ENCODE assay signal across 1 cellular context in the genomic region with DNA sequence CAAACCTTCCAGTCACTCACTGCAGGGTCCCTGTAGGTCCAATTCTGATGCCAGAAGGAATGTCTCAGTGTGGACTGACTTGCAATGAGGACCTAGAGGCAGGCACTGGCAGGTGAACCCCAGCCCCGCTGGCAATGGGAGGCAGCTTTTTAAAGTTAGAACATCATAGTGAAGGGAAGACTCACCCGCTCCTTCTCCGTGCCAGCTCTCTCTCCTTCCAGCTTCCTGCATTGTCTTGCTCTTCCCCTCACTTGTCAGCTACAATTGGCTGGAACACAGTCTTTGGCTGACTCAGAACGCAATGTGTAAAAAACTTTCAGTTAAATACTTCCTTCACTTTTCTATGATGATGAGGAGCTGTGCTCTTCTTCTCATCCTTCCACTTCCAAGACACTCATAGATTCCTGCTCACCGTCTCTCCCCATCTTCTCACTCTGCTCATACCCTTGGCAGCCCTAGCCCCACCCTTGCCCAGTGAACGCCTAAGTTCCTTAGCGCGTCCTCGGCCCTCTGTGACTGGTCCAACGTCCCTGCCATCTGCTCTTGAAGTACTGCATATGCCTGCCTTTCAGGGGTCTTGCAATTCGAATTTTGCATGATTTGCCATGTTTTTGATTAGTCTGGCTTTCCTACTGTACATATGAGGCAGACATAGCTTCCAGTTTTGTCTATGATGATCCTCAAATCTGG.
TF ChIP-seq lines count a peak whose summit lies in the region.

No MANE protein-coding gene starts in this region.

TF ChIP-seq in GM23338, 12 proteins besides CTCF, POLR2A, EP300 and RAD21 (continued from another document):
- TF ChIP-seq, protein P1, sequence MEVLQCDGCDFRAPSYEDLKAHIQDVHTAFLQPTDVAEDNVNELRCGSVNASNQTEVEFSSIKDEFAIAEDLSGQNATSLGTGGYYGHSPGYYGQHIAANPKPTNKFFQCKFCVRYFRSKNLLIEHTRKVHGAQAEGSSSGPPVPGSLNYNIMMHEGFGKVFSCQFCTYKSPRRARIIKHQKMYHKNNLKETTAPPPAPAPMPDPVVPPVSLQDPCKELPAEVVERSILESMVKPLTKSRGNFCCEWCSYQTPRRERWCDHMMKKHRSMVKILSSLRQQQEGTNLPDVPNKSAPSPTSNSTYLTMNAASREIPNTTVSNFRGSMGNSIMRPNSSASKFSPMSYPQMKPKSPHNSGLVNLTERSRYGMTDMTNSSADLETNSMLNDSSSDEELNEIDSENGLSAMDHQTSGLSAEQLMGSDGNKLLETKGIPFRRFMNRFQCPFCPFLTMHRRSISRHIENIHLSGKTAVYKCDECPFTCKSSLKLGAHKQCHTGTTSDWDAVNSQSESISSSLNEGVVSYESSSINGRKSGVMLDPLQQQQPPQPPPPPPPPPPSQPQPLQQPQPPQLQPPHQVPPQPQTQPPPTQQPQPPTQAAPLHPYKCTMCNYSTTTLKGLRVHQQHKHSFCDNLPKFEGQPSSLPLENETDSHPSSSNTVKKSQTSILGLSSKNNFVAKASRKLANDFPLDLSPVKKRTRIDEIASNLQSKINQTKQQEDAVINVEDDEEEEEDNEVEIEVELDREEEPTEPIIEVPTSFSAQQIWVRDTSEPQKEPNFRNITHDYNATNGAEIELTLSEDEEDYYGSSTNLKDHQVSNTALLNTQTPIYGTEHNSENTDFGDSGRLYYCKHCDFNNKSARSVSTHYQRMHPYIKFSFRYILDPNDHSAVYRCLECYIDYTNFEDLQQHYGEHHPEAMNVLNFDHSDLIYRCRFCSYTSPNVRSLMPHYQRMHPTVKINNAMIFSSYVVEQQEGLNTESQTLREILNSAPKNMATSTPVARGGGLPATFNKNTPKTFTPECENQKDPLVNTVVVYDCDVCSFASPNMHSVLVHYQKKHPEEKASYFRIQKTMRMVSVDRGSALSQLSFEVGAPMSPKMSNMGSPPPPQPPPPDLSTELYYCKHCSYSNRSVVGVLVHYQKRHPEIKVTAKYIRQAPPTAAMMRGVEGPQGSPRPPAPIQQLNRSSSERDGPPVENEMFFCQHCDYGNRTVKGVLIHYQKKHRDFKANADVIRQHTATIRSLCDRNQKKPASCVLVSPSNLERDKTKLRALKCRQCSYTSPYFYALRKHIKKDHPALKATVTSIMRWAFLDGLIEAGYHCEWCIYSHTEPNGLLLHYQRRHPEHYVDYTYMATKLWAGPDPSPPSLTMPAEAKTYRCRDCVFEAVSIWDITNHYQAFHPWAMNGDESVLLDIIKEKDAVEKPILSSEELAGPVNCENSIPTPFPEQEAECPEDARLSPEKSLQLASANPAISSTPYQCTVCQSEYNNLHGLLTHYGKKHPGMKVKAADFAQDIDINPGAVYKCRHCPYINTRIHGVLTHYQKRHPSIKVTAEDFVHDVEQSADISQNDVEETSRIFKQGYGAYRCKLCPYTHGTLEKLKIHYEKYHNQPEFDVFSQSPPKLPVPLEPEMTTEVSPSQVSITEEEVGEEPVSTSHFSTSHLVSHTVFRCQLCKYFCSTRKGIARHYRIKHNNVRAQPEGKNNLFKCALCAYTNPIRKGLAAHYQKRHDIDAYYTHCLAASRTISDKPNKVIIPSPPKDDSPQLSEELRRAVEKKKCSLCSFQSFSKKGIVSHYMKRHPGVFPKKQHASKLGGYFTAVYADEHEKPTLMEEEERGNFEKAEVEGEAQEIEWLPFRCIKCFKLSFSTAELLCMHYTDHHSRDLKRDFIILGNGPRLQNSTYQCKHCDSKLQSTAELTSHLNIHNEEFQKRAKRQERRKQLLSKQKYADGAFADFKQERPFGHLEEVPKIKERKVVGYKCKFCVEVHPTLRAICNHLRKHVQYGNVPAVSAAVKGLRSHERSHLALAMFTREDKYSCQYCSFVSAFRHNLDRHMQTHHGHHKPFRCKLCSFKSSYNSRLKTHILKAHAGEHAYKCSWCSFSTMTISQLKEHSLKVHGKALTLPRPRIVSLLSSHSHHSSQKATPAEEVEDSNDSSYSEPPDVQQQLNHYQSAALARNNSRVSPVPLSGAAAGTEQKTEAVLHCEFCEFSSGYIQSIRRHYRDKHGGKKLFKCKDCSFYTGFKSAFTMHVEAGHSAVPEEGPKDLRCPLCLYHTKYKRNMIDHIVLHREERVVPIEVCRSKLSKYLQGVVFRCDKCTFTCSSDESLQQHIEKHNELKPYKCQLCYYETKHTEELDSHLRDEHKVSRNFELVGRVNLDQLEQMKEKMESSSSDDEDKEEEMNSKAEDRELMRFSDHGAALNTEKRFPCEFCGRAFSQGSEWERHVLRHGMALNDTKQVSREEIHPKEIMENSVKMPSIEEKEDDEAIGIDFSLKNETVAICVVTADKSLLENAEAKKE (CRISPR knock-in tag; IDR thresholded peaks at IDR 0.05), result no peak
- TF ChIP-seq, protein P2, sequence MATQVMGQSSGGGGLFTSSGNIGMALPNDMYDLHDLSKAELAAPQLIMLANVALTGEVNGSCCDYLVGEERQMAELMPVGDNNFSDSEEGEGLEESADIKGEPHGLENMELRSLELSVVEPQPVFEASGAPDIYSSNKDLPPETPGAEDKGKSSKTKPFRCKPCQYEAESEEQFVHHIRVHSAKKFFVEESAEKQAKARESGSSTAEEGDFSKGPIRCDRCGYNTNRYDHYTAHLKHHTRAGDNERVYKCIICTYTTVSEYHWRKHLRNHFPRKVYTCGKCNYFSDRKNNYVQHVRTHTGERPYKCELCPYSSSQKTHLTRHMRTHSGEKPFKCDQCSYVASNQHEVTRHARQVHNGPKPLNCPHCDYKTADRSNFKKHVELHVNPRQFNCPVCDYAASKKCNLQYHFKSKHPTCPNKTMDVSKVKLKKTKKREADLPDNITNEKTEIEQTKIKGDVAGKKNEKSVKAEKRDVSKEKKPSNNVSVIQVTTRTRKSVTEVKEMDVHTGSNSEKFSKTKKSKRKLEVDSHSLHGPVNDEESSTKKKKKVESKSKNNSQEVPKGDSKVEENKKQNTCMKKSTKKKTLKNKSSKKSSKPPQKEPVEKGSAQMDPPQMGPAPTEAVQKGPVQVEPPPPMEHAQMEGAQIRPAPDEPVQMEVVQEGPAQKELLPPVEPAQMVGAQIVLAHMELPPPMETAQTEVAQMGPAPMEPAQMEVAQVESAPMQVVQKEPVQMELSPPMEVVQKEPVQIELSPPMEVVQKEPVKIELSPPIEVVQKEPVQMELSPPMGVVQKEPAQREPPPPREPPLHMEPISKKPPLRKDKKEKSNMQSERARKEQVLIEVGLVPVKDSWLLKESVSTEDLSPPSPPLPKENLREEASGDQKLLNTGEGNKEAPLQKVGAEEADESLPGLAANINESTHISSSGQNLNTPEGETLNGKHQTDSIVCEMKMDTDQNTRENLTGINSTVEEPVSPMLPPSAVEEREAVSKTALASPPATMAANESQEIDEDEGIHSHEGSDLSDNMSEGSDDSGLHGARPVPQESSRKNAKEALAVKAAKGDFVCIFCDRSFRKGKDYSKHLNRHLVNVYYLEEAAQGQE (IDR thresholded peaks at IDR 0.05; ENCODE audit: unreplicated experiment), result no peak
- TF ChIP-seq, protein P3, sequence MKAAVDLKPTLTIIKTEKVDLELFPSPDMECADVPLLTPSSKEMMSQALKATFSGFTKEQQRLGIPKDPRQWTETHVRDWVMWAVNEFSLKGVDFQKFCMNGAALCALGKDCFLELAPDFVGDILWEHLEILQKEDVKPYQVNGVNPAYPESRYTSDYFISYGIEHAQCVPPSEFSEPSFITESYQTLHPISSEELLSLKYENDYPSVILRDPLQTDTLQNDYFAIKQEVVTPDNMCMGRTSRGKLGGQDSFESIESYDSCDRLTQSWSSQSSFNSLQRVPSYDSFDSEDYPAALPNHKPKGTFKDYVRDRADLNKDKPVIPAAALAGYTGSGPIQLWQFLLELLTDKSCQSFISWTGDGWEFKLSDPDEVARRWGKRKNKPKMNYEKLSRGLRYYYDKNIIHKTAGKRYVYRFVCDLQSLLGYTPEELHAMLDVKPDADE (IDR thresholded peaks at IDR 0.05), result no peak
- no peak for TF ChIP-seq CREB1 (CRISPR knock-in tag; IDR thresholded peaks at IDR 0.05; ENCODE audit: low read depth)
- no peak for TF ChIP-seq ZNF114 (CRISPR knock-in tag; IDR thresholded peaks at IDR 0.05)
- TF ChIP-seq POLR2AphosphoS5 (IDR thresholded peaks at IDR 0.05; ENCODE audit: low read depth), result no peak
